ENCODE assay signal across 8 cellular contexts in the genomic region with DNA sequence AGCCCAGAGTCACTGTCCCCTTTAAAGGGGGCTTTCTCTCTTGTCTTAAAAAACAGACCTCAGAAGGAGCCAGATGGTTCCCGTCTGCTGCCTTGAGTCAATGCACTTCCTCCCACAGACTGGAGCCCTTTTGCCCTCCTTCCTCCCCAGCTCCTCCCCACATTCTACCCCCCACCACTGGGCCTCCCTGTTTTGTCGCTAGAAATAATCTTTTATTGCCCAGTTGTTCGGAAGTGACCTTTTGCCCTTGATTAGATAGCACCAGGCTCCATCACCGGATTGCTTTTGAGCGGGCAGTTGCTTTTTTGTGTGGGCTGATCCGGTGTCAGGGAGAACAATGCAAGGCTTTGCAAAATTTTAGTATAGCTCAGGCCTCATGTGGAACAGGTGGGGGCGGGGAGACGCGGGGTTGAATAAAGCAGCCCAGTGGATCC. TPM values are rescaled to one million over a fixed set of nuclear protein-coding genes. Genes with fewer than 3 reads are reported as not detected.
DNase-seq lines count a peak whose midpoint lies in the region; ATAC-seq and TF ChIP-seq lines count a peak whose summit lies in the region.

No MANE protein-coding gene starts in this region.

- no peaks in the 10 kb centered on the region for H4K20me1 ChIP-seq in PC-3 (ENCODE audit: low read length)

- peaks cover 2% of the 10 kb centered on the region for H3F3A ChIP-seq in PC-3 (ENCODE audit: low read length, unreplicated experiment)

- H3K27me3 ChIP-seq in PC-3 (ENCODE audit: low read length), result no peaks in the 10 kb centered on the region

- H3K36me3 ChIP-seq in PC-3 (ENCODE audit: low read depth, low read length), result no peaks in the 10 kb centered on the region

- H3K4me3 ChIP-seq in PC-3 (ENCODE audit: low read length), result no peak overlapping the region

- H2AFZ ChIP-seq in PC-3 (ENCODE audit: low read length), result no peak overlapping the region

- DNase-seq in CD1c-positive myeloid dendritic cell (ENCODE audit: extremely low spot score) (peak; percentile 35), GM19238 (ENCODE audit: insufficient read length, low spot score) (peak; percentile 41), SK-N-DZ (ENCODE audit: low spot score) (peak; percentile 28), ecto neural progenitor cell (ENCODE audit: low spot score) (peak; percentile 86), myocyte (ENCODE audit: low read depth) (peak; percentile 46), PC-3 (no peak), COR-L47 (lab: John Stamatoyannopoulos, UW) (no peak)

- CTCF ChIA-PET in PC-3 (lab: Charles Lee), result no interaction called here

- intact Hi-C loops in PC-3 (cut with micrococcal nuclease), result no loop called here

- H3K27ac ChIP-seq in PC-3 (ENCODE audit: low read length), result no peak overlapping the region

- no peak for TF ChIP-seq CTCF in PC-3 (conservative IDR thresholded peaks at IDR 0.05; ENCODE audit: low read depth, low read length)

- ATAC-seq in HG03175 (IDR thresholded peaks at IDR 0.05; ENCODE audit: unreplicated experiment), result peak; percentile 72
- ATAC-seq in PC-3, result no peak

- no peaks in the 10 kb centered on the region for H3K79me2 ChIP-seq in PC-3 (ENCODE audit: low read length)

- no peak overlapping the region for H3K9ac ChIP-seq in PC-3 (ENCODE audit: low read length)

- no TSS peak for BruUV-seq in PC-3 (replicated peaks; lab: Mats Ljungman, UMichigan)

- no peak overlapping the region for H3K4me2 ChIP-seq in PC-3 (ENCODE audit: low read length)

- POLR2A ChIA-PET in PC-3 (lab: Charles Lee; ENCODE audit: unreplicated experiment), result interaction anchor here (0.6 kb wide), 1 partner anchor 43 kb away, joined by 3 read pairs; no protein-coding TSS in a partner anchor

- no peaks in the 10 kb centered on the region for H3K9me2 ChIP-seq in PC-3 (replicated peaks; ENCODE audit: low read length)

- H3K4me1 ChIP-seq in PC-3 (ENCODE audit: insufficient read depth, low read length), result peaks cover 7% of the 10 kb centered on the region

- H3K9me3 ChIP-seq in PC-3 (ENCODE audit: low read length), result no peaks in the 10 kb centered on the region

RNA-seq across cellular contexts. Expression of gene SPRY1, which starts 47.7 kb away (rescaled TPM):
- 2.2 and 2.6 TPM in 2 replicates for polyA plus RNA-seq in SK-N-DZ (2014; cell fraction: cytosol; rRNA removed)
- polyA plus RNA-seq in SK-N-DZ (2014; cell fraction: nucleus; rRNA removed), result 1.9 and 4.1 TPM in 2 replicates
- total RNA-seq in myocyte, result 14.8 and 19.8 TPM in 2 replicates
- 2.8 TPM for polyA plus RNA-seq in myocyte (2012)
- 26.4 and 30.6 TPM in 2 replicates for total RNA-seq in PC-3 (2014; rRNA removed)

Comparison
In these comparisons a context has a peak if more than half of its experiments do, and no peak if none do; other contexts are left out.
1. DNase-seq: peak in CD1c-positive myeloid dendritic cell (single experiment), GM19238 (single experiment), SK-N-DZ (single experiment), ecto neural progenitor cell (single experiment) and myocyte (single experiment); none in PC-3 (single experiment) and COR-L47 (single experiment).